In genomic region chrX:12910851-12911461, GRCh38 we compare ENCODE assay signal across 13 cellular contexts.
"Had no signal": no experiment of that assay in that cellular context is flagged by ENCODE, and none has a peak within 500 bp of the region (broad histone marks: within the 10 kb centered on the region; RNA-seq: fewer than 3 reads in every experiment).

No MANE protein-coding gene starts in this region.

- H3K27ac Mint-ChIP-seq: activated B cell treated with CpG ODN at 0.5 μM for 24 hours; activated CD4-positive, alpha-beta T cell treated with anti-CD3 and anti-CD28 coated beads, Interleukin-2, amount 10 ng/mL, durations not matched to agents 7 days and 5 days; T-helper 1 cell treated with Interleukin-12 subunit alpha and Interleukin-12 subunit beta and Interleukin-4 antibody, amounts not matched to agents 30 μg/mL and 1 μg/mL, for 36 hours had no signal

- H3K27ac ChIP-seq: hepatocyte, stomach, uterus had no signal

- ATAC-seq: left ventricle myocardium superior had no signal

- H3K36me3 ChIP-seq: stomach, uterus had no signal

- H3K4me3 Mint-ChIP-seq: activated B cell treated with CpG ODN at 0.5 μM for 24 hours; activated CD4-positive, alpha-beta T cell treated with anti-CD3 and anti-CD28 coated beads, Interleukin-2, amount 10 ng/mL, durations not matched to agents 7 days and 5 days; T-helper 1 cell treated with Interleukin-12 subunit alpha and Interleukin-12 subunit beta and Interleukin-4 antibody, amounts not matched to agents 30 μg/mL and 1 μg/mL, for 36 hours had no signal

- H3K9me3 ChIP-seq: stomach, uterus had no signal

- H3K27me3 Mint-ChIP-seq: activated B cell treated with CpG ODN at 0.5 μM for 24 hours had no signal

- DNase-seq: activated B cell treated with CpG ODN at 0.5 μM for 24 hours; activated CD4-positive, alpha-beta T cell treated with anti-CD3 and anti-CD28 coated beads, Interleukin-2, amount 10 ng/mL, durations not matched to agents 7 days and 5 days; activated gamma-delta T cell; activated T-cell treated with anti-CD3 and anti-CD28 coated beads, Interleukin-2, amount 50 U/mL, for 1 hour; cortex of kidney; kidney; left ventricle myocardium superior; mesenchymal stem cell; stimulated activated CD4-positive, alpha-beta T cell treated with anti-CD3 and anti-CD28 coated beads, Interleukin-2, amount 100 ng/mL, for 48 hours; stomach; uterus had no signal

- H3K9me3 Mint-ChIP-seq: activated B cell treated with CpG ODN at 0.5 μM for 24 hours; activated CD4-positive, alpha-beta T cell treated with anti-CD3 and anti-CD28 coated beads, Interleukin-2, amount 10 ng/mL, durations not matched to agents 7 days and 5 days; T-helper 1 cell treated with Interleukin-12 subunit alpha and Interleukin-12 subunit beta and Interleukin-4 antibody, amounts not matched to agents 30 μg/mL and 1 μg/mL, for 36 hours had no signal
